In the genomic region with DNA sequence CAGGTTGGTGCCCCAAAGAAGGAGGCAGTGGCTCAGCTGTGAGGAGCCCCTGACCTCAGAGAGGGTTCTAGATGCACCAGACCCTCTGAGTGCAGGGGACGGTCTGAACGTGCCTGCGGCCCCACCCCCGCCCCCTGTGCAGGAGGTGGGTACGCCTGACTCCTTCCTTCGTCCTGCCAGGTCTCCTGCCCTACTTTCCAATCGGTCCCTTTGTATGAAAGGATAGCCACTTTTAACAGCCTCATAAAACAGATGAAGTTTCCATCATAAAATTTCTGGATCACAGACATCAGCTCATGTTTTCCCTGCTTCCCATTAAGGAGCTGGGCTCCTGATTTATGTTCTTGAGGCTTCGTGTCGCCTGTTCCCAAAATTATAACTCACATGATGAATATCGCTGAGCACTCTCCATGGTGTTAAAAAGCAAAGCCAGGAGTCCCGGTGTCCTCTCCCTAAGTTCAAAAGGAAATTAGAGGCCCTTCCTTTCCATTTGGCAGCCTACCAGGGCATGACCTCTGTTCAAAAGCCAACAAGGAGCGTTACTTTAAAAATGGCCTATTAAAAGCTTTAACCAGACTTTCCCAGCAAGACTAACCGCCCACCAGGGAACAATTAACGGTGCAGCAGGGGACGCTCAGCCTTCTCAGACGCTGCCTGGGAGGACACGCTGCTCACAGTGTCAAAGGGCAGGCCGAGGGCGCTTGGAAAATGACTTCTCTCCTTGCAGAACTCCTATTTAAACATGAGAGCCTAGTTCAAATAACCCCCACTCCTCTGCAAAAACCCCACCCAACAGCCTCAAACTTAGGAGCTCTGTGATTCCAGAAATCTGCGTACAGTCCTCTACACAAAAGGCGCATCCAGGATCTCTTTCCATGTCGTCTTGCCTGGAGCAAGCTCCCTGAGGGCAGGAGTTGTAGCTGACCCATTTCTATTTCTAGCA, we compare ENCODE assay signal across 12 cellular contexts.
DNase-seq lines count a peak whose midpoint lies in the region; ATAC-seq and TF ChIP-seq lines count a peak whose summit lies in the region.
"Had no signal": no experiment of that assay in that cellular context is flagged by ENCODE, and none has a peak within 500 bp of the region (broad histone marks: within the 10 kb centered on the region; RNA-seq: fewer than 3 reads in every experiment).

No MANE protein-coding gene starts in this region.

- peaks cover 5 to 13% of the 10 kb centered on the region in 2 donors for H3K4me1 Mint-ChIP-seq in effector memory CD8-positive, alpha-beta T cell (ENCODE audit: low read depth in 2 of 2)
- H3K4me1 Mint-ChIP-seq in nephron progenitor cell: peaks cover 94% of the 10 kb centered on the region

- H3K27ac ChIP-seq in C4-2B: peak overlapping the region; percentile 18; the same call in 1 of the 2 replicates
- H3K27ac ChIP-seq: Peyer's patch had no signal

- H3K9me3 Mint-ChIP-seq in effector memory CD8-positive, alpha-beta T cell: no peaks in the 10 kb centered on the region
- no peaks in the 10 kb centered on the region for H3K9me3 Mint-ChIP-seq in nephron progenitor cell

- no peak for ATAC-seq in effector memory CD8-positive, alpha-beta T cell (replicated peaks)

- POLR2A ChIA-PET in HEK293T (lab: Yijun Ruan, JAX): no interaction called here

- CTCF ChIA-PET in HEK293T (lab: Yijun Ruan, JAX): interaction anchor here (0.9 to 1.5 kb wide), 2 partner anchors 44 to 47 kb away, joined by 3 to 5 read pairs; no protein-coding TSS in a partner anchor

- H3K27me3 Mint-ChIP-seq in effector memory CD8-positive, alpha-beta T cell: no peaks in the 10 kb centered on the region
- no peaks in the 10 kb centered on the region for H3K27me3 Mint-ChIP-seq in nephron progenitor cell (ENCODE audit: low read depth, poor library complexity)

- DNase-seq in HEK293T (ENCODE audit: extremely low spot score) (peak; percentile 69), nephron progenitor cell (peak; percentile 73), GM03348 (ENCODE audit: low spot score) (no peak), D341Med (ENCODE audit: low spot score) (no peak), NCI-H748 treated with DMSO at 0.1 percent for 48 hours (lab: John Stamatoyannopoulos, UW) (no peak)
- no peak for DNase-seq in effector memory CD8-positive, alpha-beta T cell
- DNase-seq: activated CD8-positive, alpha-beta memory T cell treated with anti-CD3 and anti-CD28 coated beads, Interleukin-2, amount 50 U/mL, for 48 hours; NCI-H1105; NCI-H446; Peyer's patch; retina had no signal

- H3K36me3 Mint-ChIP-seq in effector memory CD8-positive, alpha-beta T cell (ENCODE audit: insufficient read depth): no peaks in the 10 kb centered on the region
- H3K36me3 Mint-ChIP-seq in nephron progenitor cell (ENCODE audit: low read depth): peaks cover 7% of the 10 kb centered on the region

- no peak for TF ChIP-seq CTCF in C4-2B (conservative IDR thresholded peaks at IDR 0.05)
- no peak for TF ChIP-seq CTCF in nephron progenitor cell (IDR thresholded peaks at IDR 0.05)

- H3K4me3 Mint-ChIP-seq in effector memory CD8-positive, alpha-beta T cell: no peak overlapping the region
- H3K4me3 Mint-ChIP-seq in nephron progenitor cell: peak overlapping the region; percentile 47

- H3K27ac Mint-ChIP-seq in effector memory CD8-positive, alpha-beta T cell: peak overlapping the region; percentile 83 to 98
- H3K27ac Mint-ChIP-seq in nephron progenitor cell: peak overlapping the region; percentile 99

TF ChIP-seq in HEK293T, 16 proteins besides CTCF, POLR2A, EP300 and RAD21:
- TF ChIP-seq ELF4 (IDR thresholded peaks at IDR 0.05): no peak
- no peak for TF ChIP-seq ZNF384 (IDR thresholded peaks at IDR 0.05)
- TF ChIP-seq CTBP1 (IDR thresholded peaks at IDR 0.05; ENCODE audit: borderline replicate concordance): peak; percentile 65
- no peak for TF ChIP-seq FOXM1 (IDR thresholded peaks at IDR 0.05; ENCODE audit: borderline replicate concordance)
- TF ChIP-seq, protein P1, sequence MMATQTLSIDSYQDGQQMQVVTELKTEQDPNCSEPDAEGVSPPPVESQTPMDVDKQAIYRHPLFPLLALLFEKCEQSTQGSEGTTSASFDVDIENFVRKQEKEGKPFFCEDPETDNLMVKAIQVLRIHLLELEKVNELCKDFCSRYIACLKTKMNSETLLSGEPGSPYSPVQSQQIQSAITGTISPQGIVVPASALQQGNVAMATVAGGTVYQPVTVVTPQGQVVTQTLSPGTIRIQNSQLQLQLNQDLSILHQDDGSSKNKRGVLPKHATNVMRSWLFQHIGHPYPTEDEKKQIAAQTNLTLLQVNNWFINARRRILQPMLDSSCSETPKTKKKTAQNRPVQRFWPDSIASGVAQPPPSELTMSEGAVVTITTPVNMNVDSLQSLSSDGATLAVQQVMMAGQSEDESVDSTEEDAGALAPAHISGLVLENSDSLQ (IDR thresholded peaks at IDR 0.05): peak; percentile 92
- TF ChIP-seq FOXA1 (IDR thresholded peaks at IDR 0.05): no peak
- no peak for TF ChIP-seq SP1 (IDR thresholded peaks at IDR 0.05)
- peak; percentile 37; the same call in 1 of the 2 replicates for TF ChIP-seq L3MBTL2 (conservative IDR thresholded peaks at IDR 0.05)
TF ChIP-seq in HEK293T: peak in this region for 3.

Comparison
In these comparisons a context has a peak if more than half of its experiments do, and no peak if none do; other contexts are left out.
1. DNase-seq: peak in HEK293T (single experiment) and nephron progenitor cell (single experiment); none in effector memory CD8-positive, alpha-beta T cell (0 of 3), GM03348 (single experiment), D341Med (single experiment) and NCI-H748 treated with DMSO at 0.1 percent for 48 hours (single experiment).